33 cellular contexts compared by ENCODE assay signal in the genomic region with DNA sequence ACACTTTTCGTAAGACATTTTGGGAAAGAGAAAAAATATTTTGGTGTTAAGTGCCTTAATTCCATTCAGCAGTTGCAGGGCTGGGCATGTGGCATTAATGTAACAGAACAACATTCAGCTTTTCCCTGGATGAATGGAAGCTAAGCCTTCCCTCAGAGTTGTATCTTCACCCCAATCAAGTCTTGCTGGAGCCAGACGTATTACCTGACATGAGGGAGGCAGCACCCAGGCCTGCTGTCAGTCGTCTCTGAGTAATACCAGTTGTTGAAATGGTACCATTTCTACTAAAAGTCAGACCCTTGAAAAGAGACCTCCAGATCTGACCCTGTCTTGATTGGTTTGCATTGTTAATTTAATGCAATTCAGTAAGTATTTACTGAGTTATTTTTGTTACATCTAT.
"Had no signal": no experiment of that assay in that cellular context is flagged by ENCODE, and none has a peak within 500 bp of the region (broad histone marks: within the 10 kb centered on the region; RNA-seq: fewer than 3 reads in every experiment).

No MANE protein-coding gene starts in this region.

- ATAC-seq: activated CD4-positive, alpha-beta T cell treated with anti-CD3 and anti-CD28 coated beads for 36 hours; activated CD8-positive, alpha-beta memory T cell treated with anti-CD3 and anti-CD28 coated beads, Interleukin-2, amount 10 ng/mL, durations not matched to agents 7 days and 5 days; activated CD8-positive, alpha-beta T cell treated with anti-CD3 and anti-CD28 coated beads, Interleukin-2, amount 10 ng/mL, durations not matched to agents 7 days and 5 days; activated T-cell treated with anti-CD3 and anti-CD28 coated beads, Interleukin-2, amount 50 U/mL, for 72 hours; esophagus mucosa; heart right ventricle; T-helper 17 cell had no signal

- H3K4me1 Mint-ChIP-seq: activated CD8-positive, alpha-beta memory T cell treated with anti-CD3 and anti-CD28 coated beads, Interleukin-2, amount 10 ng/mL, durations not matched to agents 7 days and 5 days; activated naive CD8-positive, alpha-beta T cell treated with anti-CD3 and anti-CD28 coated beads for 36 hours; central memory CD8-positive, alpha-beta T cell; endodermal cell had no signal

- H3K27ac Mint-ChIP-seq: activated CD4-positive, alpha-beta memory T cell treated with anti-CD3 and anti-CD28 coated beads for 36 hours; activated CD4-positive, alpha-beta T cell treated with anti-CD3 and anti-CD28 coated beads for 36 hours; activated CD4-positive, alpha-beta T cell treated with anti-CD3 and anti-CD28 coated beads, Interleukin-2, amount 10 ng/mL, durations not matched to agents 24 days and 14 days; activated CD8-positive, alpha-beta memory T cell treated with anti-CD3 and anti-CD28 coated beads, Interleukin-2, amount 10 ng/mL, durations not matched to agents 7 days and 5 days; activated CD8-positive, alpha-beta T cell treated with anti-CD3 and anti-CD28 coated beads, Interleukin-2, amount 10 ng/mL, durations not matched to agents 7 days and 5 days; activated naive CD8-positive, alpha-beta T cell treated with anti-CD3 and anti-CD28 coated beads for 36 hours; activated T-cell treated with anti-CD3 and anti-CD28 coated beads, Interleukin-2, amount 50 U/mL, for 72 hours; brain; dendritic cell treated with granulocyte-macrophage colony-stimulating factor and Interleukin-4, amounts not matched to agents 40 ng/mL and 50 ng/mL, for 4 days; endodermal cell; T-helper 17 cell; T-helper 2 cell treated with Interferon-gamma antibody and Interleukin-4, amounts not matched to agents 5 μg/mL and 100 μg/mL, for 36 hours had no signal

- H3K27me3 Mint-ChIP-seq: activated CD4-positive, alpha-beta memory T cell treated with anti-CD3 and anti-CD28 coated beads for 36 hours; activated CD4-positive, alpha-beta T cell treated with anti-CD3 and anti-CD28 coated beads for 36 hours; activated CD4-positive, alpha-beta T cell treated with anti-CD3 and anti-CD28 coated beads, Interleukin-2, amount 10 ng/mL, durations not matched to agents 24 days and 14 days; activated CD8-positive, alpha-beta memory T cell treated with anti-CD3 and anti-CD28 coated beads, Interleukin-2, amount 10 ng/mL, durations not matched to agents 7 days and 5 days; activated naive CD8-positive, alpha-beta T cell treated with anti-CD3 and anti-CD28 coated beads for 36 hours; brain; central memory CD8-positive, alpha-beta T cell; dendritic cell treated with granulocyte-macrophage colony-stimulating factor and Interleukin-4, amounts not matched to agents 40 ng/mL and 50 ng/mL, for 4 days; T-helper 17 cell had no signal

- H3K4me3 ChIP-seq: ascending aorta, breast epithelium, coronary artery, dorsolateral prefrontal cortex, heart right ventricle had no signal

- H3K27me3 ChIP-seq: ascending aorta, breast epithelium, dorsolateral prefrontal cortex, heart right ventricle had no signal

- H3K36me3 ChIP-seq: breast epithelium had no signal

- H3K4me1 ChIP-seq: ascending aorta, breast epithelium had no signal

- H3K27ac ChIP-seq: ascending aorta, breast epithelium, coronary artery, dorsolateral prefrontal cortex, heart right ventricle, WERI-Rb-1 had no signal

- H3K9me3 Mint-ChIP-seq: activated CD4-positive, alpha-beta memory T cell treated with anti-CD3 and anti-CD28 coated beads for 36 hours; activated CD4-positive, alpha-beta T cell treated with anti-CD3 and anti-CD28 coated beads, Interleukin-2, amount 10 ng/mL, durations not matched to agents 24 days and 14 days; activated naive CD8-positive, alpha-beta T cell treated with anti-CD3 and anti-CD28 coated beads for 36 hours; activated T-cell treated with anti-CD3 and anti-CD28 coated beads, Interleukin-2, amount 50 U/mL, for 72 hours; brain; central memory CD8-positive, alpha-beta T cell; dendritic cell treated with granulocyte-macrophage colony-stimulating factor and Interleukin-4, amounts not matched to agents 40 ng/mL and 50 ng/mL, for 4 days; endodermal cell; T-helper 2 cell treated with Interferon-gamma antibody and Interleukin-4, amounts not matched to agents 5 μg/mL and 100 μg/mL, for 36 hours had no signal

- H3K4me3 Mint-ChIP-seq: activated CD4-positive, alpha-beta memory T cell treated with anti-CD3 and anti-CD28 coated beads for 36 hours; activated CD4-positive, alpha-beta T cell treated with anti-CD3 and anti-CD28 coated beads for 36 hours; activated CD4-positive, alpha-beta T cell treated with anti-CD3 and anti-CD28 coated beads, Interleukin-2, amount 10 ng/mL, durations not matched to agents 24 days and 14 days; activated CD8-positive, alpha-beta memory T cell treated with anti-CD3 and anti-CD28 coated beads, Interleukin-2, amount 10 ng/mL, durations not matched to agents 7 days and 5 days; activated CD8-positive, alpha-beta T cell treated with anti-CD3 and anti-CD28 coated beads, Interleukin-2, amount 10 ng/mL, durations not matched to agents 7 days and 5 days; activated naive CD8-positive, alpha-beta T cell treated with anti-CD3 and anti-CD28 coated beads for 36 hours; activated T-cell treated with anti-CD3 and anti-CD28 coated beads, Interleukin-2, amount 50 U/mL, for 72 hours; brain; central memory CD8-positive, alpha-beta T cell; dendritic cell treated with granulocyte-macrophage colony-stimulating factor and Interleukin-4, amounts not matched to agents 40 ng/mL and 50 ng/mL, for 4 days; endodermal cell; T-helper 17 cell; T-helper 2 cell treated with Interferon-gamma antibody and Interleukin-4, amounts not matched to agents 5 μg/mL and 100 μg/mL, for 36 hours had no signal

- DNase-seq: activated CD4-positive, alpha-beta memory T cell treated with anti-CD3 and anti-CD28 coated beads for 36 hours; activated CD4-positive, alpha-beta T cell treated with anti-CD3 and anti-CD28 coated beads for 36 hours; activated CD4-positive, alpha-beta T cell treated with anti-CD3 and anti-CD28 coated beads, Interleukin-2, amount 10 ng/mL, durations not matched to agents 24 days and 14 days; activated CD4-positive, CD25-positive, alpha-beta regulatory T cell; activated CD4-positive, CD25-positive, alpha-beta regulatory T cell treated with anti-CD3 and anti-CD28 coated beads, Interleukin-2, amount 50 U/mL, for 72 hours; activated CD8-positive, alpha-beta memory T cell treated with anti-CD3 and anti-CD28 coated beads, Interleukin-2, amount 10 ng/mL, durations not matched to agents 7 days and 5 days; activated CD8-positive, alpha-beta memory T cell treated with anti-CD3 and anti-CD28 coated beads, Interleukin-2, amount 50 U/mL, for 4 hours; activated CD8-positive, alpha-beta T cell treated with anti-CD3 and anti-CD28 coated beads, Interleukin-2, amount 10 ng/mL, durations not matched to agents 7 days and 5 days; activated effector memory CD4-positive, alpha-beta T cell treated with Interleukin-2 at 50 U/mL for 16 hours; activated gamma-delta T cell treated with Interleukin-2 at 50 U/mL for 16 hours; activated naive CD4-positive, alpha-beta T cell treated with anti-CD3 and anti-CD28 coated beads, Interleukin-2, amount 50 U/mL, for 16 hours; activated naive CD4-positive, alpha-beta T cell treated with Interleukin-2 at 50 U/mL for 16 hours; activated naive CD8-positive, alpha-beta T cell treated with anti-CD3 and anti-CD28 coated beads for 36 hours; activated T-cell treated with anti-CD3 and anti-CD28 coated beads, Interleukin-2, amount 50 U/mL, for 1 hour; activated T-cell treated with anti-CD3 and anti-CD28 coated beads, Interleukin-2, amount 50 U/mL, for 72 hours; dorsolateral prefrontal cortex; effector memory CD4-positive, alpha-beta T cell; endodermal cell; foreskin fibroblast; glutamatergic neuron; heart right ventricle; hippocampal formation; T-helper 17 cell; T1000; WERI-Rb-1 had no signal

- H3K9me3 ChIP-seq: ascending aorta, breast epithelium had no signal
